In the genomic region with DNA sequence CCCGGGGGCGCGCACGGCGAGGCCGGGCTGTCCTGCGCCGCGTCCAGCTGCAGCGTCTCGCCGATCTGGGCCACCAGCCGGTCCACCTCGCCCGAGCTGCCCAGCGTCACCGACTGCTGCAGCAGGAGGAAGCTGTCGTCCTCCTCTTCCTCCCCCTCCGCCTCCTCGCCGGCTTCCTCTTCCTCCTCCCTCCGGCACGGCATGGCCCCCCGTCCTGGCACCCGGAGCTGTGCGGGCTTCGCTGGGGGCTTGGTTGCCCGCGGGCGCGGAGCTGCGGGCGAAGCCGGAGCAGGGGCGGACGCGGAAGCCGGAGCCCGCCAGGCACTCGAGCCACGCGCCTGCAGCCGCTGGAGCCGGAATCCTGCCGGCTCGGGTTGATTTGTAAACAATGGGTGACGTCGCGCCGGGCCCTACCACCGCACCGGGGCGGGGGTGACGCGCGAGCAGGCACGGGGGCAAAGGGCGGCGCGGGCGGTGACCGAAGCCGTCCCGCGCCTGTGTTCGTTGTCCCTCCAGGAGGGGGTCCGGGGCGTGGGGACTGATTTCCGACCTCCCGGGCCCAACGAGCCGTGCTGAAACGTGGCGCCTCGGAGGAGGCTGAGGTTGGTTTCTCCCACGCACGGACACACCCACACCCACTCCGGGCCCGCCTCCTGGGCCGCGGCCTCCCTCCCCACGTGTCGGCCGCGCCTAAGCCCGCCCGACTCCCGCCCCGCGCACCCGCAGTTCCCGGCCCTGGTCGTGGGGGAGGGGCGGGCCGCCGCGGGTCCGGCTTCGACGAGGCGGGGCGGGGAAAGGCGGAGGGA, we compare ENCODE assay signal across 8 cellular contexts. TPM values are rescaled to one million over a fixed set of nuclear protein-coding genes. Genes with fewer than 3 reads are reported as not detected.
DNase-seq lines count a peak whose midpoint lies in the region; ATAC-seq, FAIRE-seq and TF ChIP-seq lines count a peak whose summit lies in the region.

A gene with protein sequence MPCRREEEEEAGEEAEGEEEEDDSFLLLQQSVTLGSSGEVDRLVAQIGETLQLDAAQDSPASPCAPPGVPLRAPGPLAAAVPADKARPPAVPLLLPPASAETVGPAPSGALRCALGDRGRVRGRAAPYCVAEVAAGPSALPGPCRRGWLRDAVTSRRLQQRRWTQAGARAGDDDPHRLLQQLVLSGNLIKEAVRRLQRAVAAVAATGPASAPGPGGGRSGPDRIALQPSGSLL (minus strand): TSS at position 360 of the 806 bp plus-strand sequence. CDS start 157 bp downstream, at position 203.

- peak within 1 kb of the TSS; percentile 93 for H3K4me2 ChIP-seq in keratinocyte (ENCODE audit: control insufficient read depth, extremely low read depth, insufficient read depth, low read depth, low read length)

- H3K27me3 ChIP-seq in keratinocyte (ENCODE audit: control insufficient read depth, extremely low read depth, insufficient read depth, low read length), result no peaks in the 10 kb centered on the region

- H3K36me3 ChIP-seq in keratinocyte (ENCODE audit: control insufficient read depth in 2 of 2, extremely low read depth in 1 of 2, insufficient read depth in 2 of 2, low read length in 2 of 2), result no peaks in the 10 kb centered on the region

- CTCF ChIA-PET in AG04449 (lab: Yijun Ruan, JAX), result interaction anchor here (1.1 to 5.3 kb wide), 4 partner anchors 11 to 89 kb away, joined by 4 to 58 read pairs (median 31); partner anchors contain the start of gene FRAT1

- peak within 1 kb of the TSS; percentile 90 for H2AFZ ChIP-seq in keratinocyte (ENCODE audit: control insufficient read depth, low read length)

- peak within 1 kb of the TSS; percentile 89 for H3K27ac Mint-ChIP-seq in central memory CD8-positive, alpha-beta T cell (ENCODE audit: low read depth)

- DNase-seq in AG04449 (ENCODE audit: low read depth, low spot score) (no peak), NCI-H2227 (lab: John Stamatoyannopoulos, UW; ENCODE audit: unreplicated experiment) (peak; percentile 89), keratinocyte (ENCODE audit: low read depth, low spot score) (no peak)
- DNase-seq in central memory CD8-positive, alpha-beta T cell (ENCODE audit: low spot score in 2 of 2), result peak; percentile 85 to 87
- peak; percentile 83 for DNase-seq in stimulated activated CD4-positive, alpha-beta T cell treated with anti-CD3 and anti-CD28 coated beads, Interleukin-12 subunit alpha, Interleukin-12 subunit beta, amount 100 ng/mL, for 4 hours

- H3K4me3 ChIP-seq in AG04449 (ENCODE audit: low read depth, low read length) (peak within 1 kb of the TSS; percentile 75), keratinocyte (ENCODE audit: control insufficient read depth in 2 of 3, extremely low read depth in 1 of 3, insufficient read depth in 2 of 3, low read depth in 1 of 3, low read length in 3 of 3) (peak within 1 kb of the TSS; percentile 77 to 91 (median 82))

- peaks cover 34% of the 10 kb centered on the region for H3K4me1 Mint-ChIP-seq in central memory CD8-positive, alpha-beta T cell

- no peaks in the 10 kb centered on the region for H4K20me1 ChIP-seq in keratinocyte (ENCODE audit: control insufficient read depth, extremely low read depth, insufficient read depth, low read length)

- H3K9me3 Mint-ChIP-seq in central memory CD8-positive, alpha-beta T cell, result no peaks in the 10 kb centered on the region

- dilution Hi-C loops in keratinocyte (cut with MboI; ENCODE audit: extremely low pct_ligation_motif_present, low sequenced_read_pairs), result no loop called here

- H3K9ac ChIP-seq in keratinocyte (ENCODE audit: control insufficient read depth, extremely low read depth, insufficient read depth, low read length), result peak within 1 kb of the TSS; percentile 96

- H3K36me3 Mint-ChIP-seq in central memory CD8-positive, alpha-beta T cell (ENCODE audit: insufficient read depth), result peaks cover 15% of the 10 kb centered on the region

- no peak for TF ChIP-seq CTCF in AG04449 (IDR thresholded peaks at IDR 0.05; ENCODE audit: insufficient read depth, low read length, missing control alignments)
- TF ChIP-seq CTCF in keratinocyte (optimal IDR thresholded peaks at IDR 0.05 in 1 of 3, IDR thresholded peaks at IDR 0.05 in 1 of 3, conservative IDR thresholded peaks at IDR 0.05 in 1 of 3; ENCODE audit: extremely low read depth in 1 of 3, insufficient read depth in 2 of 3, low read length in 3 of 3), result no peak

- H3K79me2 ChIP-seq in keratinocyte (ENCODE audit: control insufficient read depth, insufficient read depth, low read length), result peaks cover 24% of the 10 kb centered on the region

- H3K9me3 ChIP-seq in keratinocyte (ENCODE audit: control insufficient read depth, low read depth, low read length), result no peaks in the 10 kb centered on the region

- POLR2A ChIA-PET in AG04449 (lab: Yijun Ruan, JAX), result interaction anchor here (0.6 kb wide), 1 partner anchor 1013 kb away, joined by 3 read pairs; no protein-coding TSS in a partner anchor

- no peaks in the 10 kb centered on the region for H3K9me1 ChIP-seq in keratinocyte (ENCODE audit: control insufficient read depth, extremely low read depth, insufficient read depth, low read length)

- peak within 1 kb of the TSS; percentile 95 for H3K27ac ChIP-seq in keratinocyte (ENCODE audit: control insufficient read depth, insufficient read depth, low read length)

- peaks cover 31% of the 10 kb centered on the region for H3K4me1 ChIP-seq in keratinocyte (ENCODE audit: control insufficient read depth, extremely low read depth, insufficient read depth, low read length)

- peak within 1 kb of the TSS; percentile 93 for H3K4me3 Mint-ChIP-seq in central memory CD8-positive, alpha-beta T cell

- no peak for FAIRE-seq in keratinocyte (lab: Jason Lieb, UNC)

- peak; percentile 85 for ATAC-seq in GM18867 (IDR thresholded peaks at IDR 0.05; ENCODE audit: unreplicated experiment)
- ATAC-seq in HG03095 (IDR thresholded peaks at IDR 0.05; ENCODE audit: unreplicated experiment), result peak; percentile 84
- peak; percentile 85 to 86 for ATAC-seq in activated CD4-positive, CD25-positive, alpha-beta regulatory T cell treated with anti-CD3 and anti-CD28 coated beads, Interleukin-2, amount 50 U/mL, for 24 hours
- peak; percentile 86 for ATAC-seq in central memory CD8-positive, alpha-beta T cell (replicated peaks; ENCODE audit: extremely low read depth, poor library complexity, severe bottlenecking)

- no peaks in the 10 kb centered on the region for H3K27me3 Mint-ChIP-seq in central memory CD8-positive, alpha-beta T cell

RNA-seq across cellular contexts. Expression of the gene that starts here (rescaled TPM):
- 3.8 to 5.5 TPM (median 5.0 TPM) in 3 replicates for polyA plus RNA-seq in keratinocyte
- polyA plus RNA-seq in keratinocyte (2011; ENCODE audit: low read depth), result 6.1 TPM
- 3.2 and 3.8 TPM in 2 replicates for polyA plus RNA-seq in keratinocyte (2011; cell fraction: cytosol; rRNA removed)
- polyA plus RNA-seq in keratinocyte (2011; cell fraction: nucleus; rRNA removed), result 4.3 and 4.9 TPM in 2 replicates
- 4.0 and 7.8 TPM in 2 replicates for polyA plus RNA-seq in keratinocyte (2012; ENCODE audit: low replicate concordance)
- 1.0 to 2.6 TPM (median 2.3 TPM) in 3 replicates for polyA minus RNA-seq in keratinocyte
- 4.0 TPM for polyA minus RNA-seq in keratinocyte (2011; cell fraction: cytosol; rRNA and poly(A)+ RNA removed)
- polyA minus RNA-seq in keratinocyte (2011; cell fraction: nucleus; rRNA and poly(A)+ RNA removed), result 1.7 and 2.5 TPM in 2 replicates

Comparison
In these comparisons a context has a peak if more than half of its experiments do, and no peak if none do; other contexts are left out.
1. DNase-seq: peak in NCI-H2227 (single experiment), central memory CD8-positive, alpha-beta T cell (2 of 2) and stimulated activated CD4-positive, alpha-beta T cell treated with anti-CD3 and anti-CD28 coated beads, Interleukin-12 subunit alpha, Interleukin-12 subunit beta, amount 100 ng/mL, for 4 hours (single experiment); none in AG04449 (single experiment) and keratinocyte (single experiment).
2. Peak in every context shown above with its lines, with median percentiles within 50 percentile points of each other: ATAC-seq.